26 cellular contexts compared by ENCODE assay signal in the genomic region with DNA sequence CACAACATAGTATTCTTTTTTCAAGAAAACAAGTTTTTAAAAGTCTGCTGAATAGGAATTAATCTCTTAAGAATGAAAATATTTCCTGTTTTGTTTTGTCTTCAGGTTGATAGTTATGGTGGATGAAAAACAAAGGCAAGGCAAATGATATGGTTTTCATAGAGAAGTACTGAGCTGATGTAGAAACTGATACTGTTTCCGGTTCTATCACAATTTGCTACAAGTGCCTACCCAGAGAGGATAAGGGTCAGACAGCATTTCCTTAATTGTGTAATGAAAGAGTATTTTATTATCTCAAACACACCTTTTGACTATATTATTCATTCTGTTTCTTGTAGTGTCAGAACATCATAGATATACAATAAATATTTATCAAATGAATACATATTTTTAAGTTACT.
"Had no signal": no experiment of that assay in that cellular context is flagged by ENCODE, and none has a peak within 500 bp of the region (broad histone marks: within the 10 kb centered on the region; RNA-seq: fewer than 3 reads in every experiment).

No MANE protein-coding gene starts in this region.

- DNase-seq: stimulated activated CD4-positive, alpha-beta T cell treated with anti-CD3 and anti-CD28 coated beads, Interleukin-2, amount 100 ng/mL, for 48 hours; stimulated activated CD4-positive, alpha-beta T cell treated with anti-CD3 and anti-CD28 coated beads, Interleukin-4, amount 100 ng/mL, for 1 hour; stimulated activated CD4-positive, alpha-beta T cell treated with anti-CD3 and anti-CD28 coated beads, Interleukin-4, amount 100 ng/mL, for 24 hours; stimulated activated CD4-positive, alpha-beta T cell treated with anti-CD3 and anti-CD28 coated beads, Interleukin-4, amount 100 ng/mL, for 4 hours; stimulated activated CD8-positive, alpha-beta memory T cell treated with anti-CD3 and anti-CD28 coated beads, Interleukin-4, amount 100 ng/mL, for 48 hours; stimulated activated naive B cell treated with anti-CD40 and anti-IgM and Interleukin-4, amounts not matched to agents 10 μg/mL and 1 μg/mL and 100 μg/mL, for 72 hours; stimulated activated naive CD4-positive, alpha-beta T cell; stimulated activated naive CD4-positive, alpha-beta T cell treated with Interleukin-2 at 50 U/mL for 16 hours; stimulated activated naive CD8-positive, alpha-beta T cell treated with anti-CD3 and anti-CD28 coated beads, Interleukin-15, amount 100 ng/mL, for 72 hours; stimulated activated naive CD8-positive, alpha-beta T cell treated with anti-CD3 and anti-CD28 coated beads, Interleukin-15, Interleukin-2, amounts not matched to agents 100 U/mL and 50 U/mL, for 24 hours; stomach; substantia nigra; testis; thyroid gland; tibial artery; transverse colon; trophoblast cell; upper lobe of left lung; upper lobe of right lung; uterus had no signal

- H3K27me3 ChIP-seq: stomach, suprapubic skin, testis, thyroid gland, tibial artery, tibial nerve, transverse colon, upper lobe of left lung, upper lobe of right lung, uterus, vagina had no signal

- H3K4me1 ChIP-seq: stomach, suprapubic skin, testis, thyroid gland, tibial nerve, transverse colon, upper lobe of left lung, upper lobe of right lung, uterus, vagina had no signal

- ATAC-seq: stimulated activated effector memory CD8-positive, alpha-beta T cell treated with anti-CD3 and anti-CD28 coated beads, Interleukin-12 subunit alpha, Interleukin-12 subunit beta, amount 100 ng/mL, for 72 hours; stimulated activated memory B cell treated with anti-CD40 and anti-IgM and Interleukin-4, amounts not matched to agents 10 μg/mL and 1 μg/mL and 100 μg/mL, for 72 hours; stimulated activated naive B cell treated with anti-CD40 and anti-IgM and Interleukin-4, amounts not matched to agents 10 μg/mL and 1 μg/mL and 100 μg/mL, for 72 hours; stimulated activated naive CD8-positive, alpha-beta T cell treated with anti-CD3 and anti-CD28 coated beads, Interleukin-15, amount 100 ng/mL, for 72 hours; stimulated activated naive CD8-positive, alpha-beta T cell treated with anti-CD3 and anti-CD28 coated beads, Interleukin-15, Interleukin-2, amounts not matched to agents 100 U/mL and 50 U/mL, for 24 hours; upper lobe of right lung had no signal

- H3K36me3 ChIP-seq: stomach, suprapubic skin, thoracic aorta, thyroid gland, tibial artery, tibial nerve, transverse colon, upper lobe of left lung, upper lobe of right lung, uterus, vagina had no signal

- H3K9me3 ChIP-seq: suprapubic skin, testis, thoracic aorta, thyroid gland, transverse colon, upper lobe of right lung, uterus, vagina had no signal

- H3K27ac ChIP-seq: stomach, suprapubic skin, testis, thoracic aorta, thyroid gland, tibial artery, tibial nerve, transverse colon, upper lobe of left lung, upper lobe of right lung, uterus, vagina had no signal

- H3K4me3 ChIP-seq: stomach, suprapubic skin, testis, thoracic aorta, thyroid gland, tibial artery, tibial nerve, transverse colon, upper lobe of left lung, upper lobe of right lung, uterus, vagina had no signal
